Comparison of ENCODE assay signal across 1 cellular context in genomic region chr3:52259035-52259434, GRCh38.
TF ChIP-seq lines count a peak whose summit lies in the region.

No MANE protein-coding gene starts in this region.

TF ChIP-seq in GM23338, 12 proteins besides CTCF, POLR2A, EP300 and RAD21:
- TF ChIP-seq JUNB (IDR thresholded peaks at IDR 0.05; ENCODE audit: unreplicated experiment), result no peak
- TF ChIP-seq POLR2AphosphoS5 (IDR thresholded peaks at IDR 0.05; ENCODE audit: low read depth), result no peak
